17 cellular contexts compared by ENCODE assay signal in the genomic region with DNA sequence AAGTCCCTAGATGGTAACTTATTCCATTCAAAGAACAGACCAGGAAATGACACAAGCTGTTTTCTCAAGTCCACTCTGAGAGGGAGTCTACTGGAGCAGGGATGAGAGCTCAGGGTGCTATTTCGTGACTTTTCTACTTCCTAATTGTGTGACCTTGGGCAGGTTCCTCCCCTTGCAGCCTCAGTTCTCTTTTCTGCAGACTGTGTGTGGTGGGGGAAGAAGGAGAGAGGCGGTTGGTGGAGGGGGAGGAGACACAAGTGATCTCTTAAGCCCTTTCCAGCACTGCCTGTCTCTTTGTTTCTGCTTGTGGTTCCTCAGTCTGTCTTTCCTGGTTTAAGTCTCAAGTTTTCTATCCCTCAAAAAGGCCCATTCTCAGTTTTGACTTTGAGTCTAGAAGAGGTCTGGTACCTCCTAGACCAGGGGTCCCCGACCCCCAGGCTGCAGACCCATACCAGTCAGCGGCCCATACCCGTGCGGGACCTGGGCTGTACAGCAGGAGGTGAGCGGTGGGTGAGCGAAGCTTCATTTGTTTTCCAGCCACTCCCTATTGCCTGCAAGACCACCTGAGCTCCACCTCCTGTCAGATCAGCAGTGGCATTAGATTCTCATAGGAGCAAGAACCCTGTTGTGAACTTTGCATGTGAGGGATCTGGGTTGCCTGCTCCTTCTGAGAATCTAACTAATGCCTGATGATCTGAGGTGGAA. TPM values are rescaled to one million over a fixed set of nuclear protein-coding genes. Genes with fewer than 3 reads are reported as not detected.
DNase-seq lines count a peak whose midpoint lies in the region; ATAC-seq and TF ChIP-seq lines count a peak whose summit lies in the region.
"Had no signal": no experiment of that assay in that cellular context is flagged by ENCODE, and none has a peak within 500 bp of the region (broad histone marks: within the 10 kb centered on the region; RNA-seq: fewer than 3 reads in every experiment).

No MANE protein-coding gene starts in this region.

- no peak overlapping the region for H3K56ac ChIP-seq in H9 (ENCODE audit: insufficient read length, low read depth, low read length)

- H3K79me2 ChIP-seq in H9 (ENCODE audit: insufficient read depth, low read length): no peaks in the 10 kb centered on the region
- no peaks in the 10 kb centered on the region for H3K79me2 ChIP-seq in OCI-LY7 (ENCODE audit: insufficient read depth, low read depth, low read length)
- H3K79me2 ChIP-seq in hepatocyte: no peaks in the 10 kb centered on the region
- H3K79me2 ChIP-seq: parathyroid adenoma had no signal

- H3K27me3 Mint-ChIP-seq in H9 (ENCODE audit: low read depth): peaks cover 13% of the 10 kb centered on the region
- H3K27me3 Mint-ChIP-seq: activated CD4-positive, alpha-beta T cell treated with anti-CD3 and anti-CD28 coated beads for 36 hours had no signal

- no peak overlapping the region for H4K91ac ChIP-seq in H9 (ENCODE audit: insufficient read length, low read depth, low read length)

- CTCF ChIA-PET in OCI-LY7 (lab: Charles Lee; ENCODE audit: unreplicated experiment): no interaction called here

- DNase-seq in H9: peak; percentile 14
- no peak for DNase-seq in OCI-LY7 (ENCODE audit: low spot score)
- peak; percentile 23 for DNase-seq in left lobe of liver (ENCODE audit: low spot score)
- peak; percentile 18 for DNase-seq in ureter (ENCODE audit: low spot score)
- DNase-seq in NCI-H748 treated with DMSO at 0.1 percent for 48 hours (lab: John Stamatoyannopoulos, UW): no peak
- DNase-seq in hepatocyte (ENCODE audit: low spot score): no peak
- DNase-seq: activated CD4-positive, alpha-beta T cell treated with anti-CD3 and anti-CD28 coated beads for 36 hours; H7; NCI-H1436 had no signal

- H4K8ac ChIP-seq in H9 (replicated peaks; ENCODE audit: insufficient read length, low read depth, low read length): no peak overlapping the region

- no TSS peak for BruUV-seq in OCI-LY7 (replicated peaks; lab: Mats Ljungman, UMichigan)

- no peaks in the 10 kb centered on the region; a peak in 1 of 7 replicates for H3K36me3 Mint-ChIP-seq in H9 (ENCODE audit: insufficient read depth in 1 of 3, low read depth in 3 of 3)
- H3K36me3 Mint-ChIP-seq: CD8-positive, alpha-beta memory T cell had no signal

- H3K14ac ChIP-seq in H9 (ENCODE audit: insufficient read depth, low read length): no peak overlapping the region; the same call in 1 of the 2 replicates

- H3K9ac ChIP-seq in H9 (ENCODE audit: extremely low read depth, insufficient read length, low read length): no peak overlapping the region
- H3K9ac ChIP-seq: parathyroid adenoma had no signal

- ATAC-seq in left lobe of liver (peak; percentile 33), GM21515 (IDR thresholded peaks at IDR 0.05; ENCODE audit: unreplicated experiment) (no peak)
- ATAC-seq: activated CD4-positive, alpha-beta T cell treated with anti-CD3 and anti-CD28 coated beads for 36 hours; Panc1 had no signal

- no peak overlapping the region for H3K18ac ChIP-seq in H9 (ENCODE audit: insufficient read length, low read depth, low read length)

- H4K20me1 ChIP-seq in H9 (ENCODE audit: control insufficient read depth, insufficient read depth, insufficient read length) (no peaks in the 10 kb centered on the region), OCI-LY7 (ENCODE audit: insufficient read depth, low read length) (no peaks in the 10 kb centered on the region), hepatocyte (ENCODE audit: insufficient read depth, poor library complexity, severe bottlenecking) (no peaks in the 10 kb centered on the region)

- TF ChIP-seq CTCF in H9 (conservative IDR thresholded peaks at IDR 0.05) (no peak), OCI-LY7 (conservative IDR thresholded peaks at IDR 0.05; ENCODE audit: low read length) (no peak), hepatocyte (IDR thresholded peaks at IDR 0.05; ENCODE audit: poor library complexity) (no peak)

- H3K79me1 ChIP-seq in H9 (ENCODE audit: insufficient read depth, low read depth, low read length, poor library complexity, severe bottlenecking): no peaks in the 10 kb centered on the region

- H3K4me1 ChIP-seq in H9 (ENCODE audit: insufficient read depth, low read length): peaks cover 6% of the 10 kb centered on the region; the same call in 1 of the 2 replicates
- H3K4me1 ChIP-seq in OCI-LY7 (ENCODE audit: insufficient read depth, low read length, poor library complexity, severe bottlenecking): peaks cover 5% of the 10 kb centered on the region
- H3K4me1 ChIP-seq in hepatocyte (ENCODE audit: insufficient read depth): no peaks in the 10 kb centered on the region
- H3K4me1 ChIP-seq: parathyroid adenoma had no signal

- H3K9me3 Mint-ChIP-seq in H9: no peaks in the 10 kb centered on the region
- H3K9me3 Mint-ChIP-seq: CD8-positive, alpha-beta memory T cell had no signal

- POLR2A ChIA-PET in OCI-LY7 (lab: Charles Lee): interaction anchor here (0.5 kb wide), 1 partner anchor 25 kb away, joined by 4 read pairs; no protein-coding TSS in a partner anchor

- H2AFZ ChIP-seq in H9 (ENCODE audit: low read length): no peak overlapping the region
- H2AFZ ChIP-seq in OCI-LY7 (ENCODE audit: low read length): peak overlapping the region; percentile 58; the same call in 1 of the 2 replicates
- no peak overlapping the region for H2AFZ ChIP-seq in hepatocyte
- H2AFZ ChIP-seq: parathyroid adenoma had no signal

- no peak overlapping the region for H4K5ac ChIP-seq in H9 (ENCODE audit: insufficient read length, low read depth, low read length)

- H2BK12ac ChIP-seq in H9 (ENCODE audit: insufficient read length, low read depth, low read length): no peak overlapping the region

- H3K9me2 ChIP-seq in OCI-LY7 (ENCODE audit: insufficient read depth, low read length) (no peaks in the 10 kb centered on the region), hepatocyte (replicated peaks; ENCODE audit: insufficient read depth) (no peaks in the 10 kb centered on the region)

- no peak overlapping the region for H3K27ac Mint-ChIP-seq in H9
- H3K27ac Mint-ChIP-seq: activated CD4-positive, alpha-beta T cell treated with anti-CD3 and anti-CD28 coated beads for 36 hours; CD8-positive, alpha-beta memory T cell had no signal

- H3K4me3 ChIP-seq in OCI-LY7 (ENCODE audit: low read depth, low read length, poor library complexity, severe bottlenecking): no peak overlapping the region
- H3K4me3 ChIP-seq in hepatocyte: no peak overlapping the region

- no CpG with 5 or more reads among the region's 8 CpGs for WGBS in H9 (ENCODE audit: extremely low coverage, insufficient read length, low lambda C conversion rate)
- whole genome bisulfite sequencing in hepatocyte (ENCODE audit: low lambda C conversion rate, missing lambda C conversion rate): 87% methylated on average over 8 of the region's 8 CpGs

- H2BK15ac ChIP-seq in H9 (ENCODE audit: low read depth, low read length): no peak overlapping the region

- peaks cover 20 to 36% of the 10 kb centered on the region in 2 experiments for H3K4me1 Mint-ChIP-seq in H9
- H3K4me1 Mint-ChIP-seq: CD8-positive, alpha-beta memory T cell had no signal

- no peak overlapping the region for H2AK5ac ChIP-seq in H9 (ENCODE audit: insufficient read length, low read length)

- H3K27me3 ChIP-seq in H9 (ENCODE audit: insufficient read depth, low read length) (no peaks in the 10 kb centered on the region), hepatocyte (peaks cover 14% of the 10 kb centered on the region)

- H3K23ac ChIP-seq in H9 (ENCODE audit: insufficient read length, low read depth, low read length): no peak overlapping the region

- H3K4ac ChIP-seq in H9 (ENCODE audit: low read depth, low read length): no peak overlapping the region

- H2BK5ac ChIP-seq in H9 (ENCODE audit: insufficient read length, low read length): no peak overlapping the region

- H2BK120ac ChIP-seq in H9 (ENCODE audit: low read depth, low read length, poor library complexity, severe bottlenecking): no peak overlapping the region

- no peak overlapping the region for H2BK20ac ChIP-seq in H9 (ENCODE audit: low read depth, low read length, poor library complexity, severe bottlenecking)

- no peak overlapping the region for H3T11ph ChIP-seq in H9 (ENCODE audit: low read length)

- H3K4me3 Mint-ChIP-seq in H9: no peak overlapping the region
- H3K4me3 Mint-ChIP-seq: activated CD4-positive, alpha-beta T cell treated with anti-CD3 and anti-CD28 coated beads for 36 hours; CD8-positive, alpha-beta memory T cell had no signal

- no peak overlapping the region for H3K27ac ChIP-seq in H9 (ENCODE audit: insufficient read length, low read depth, low read length)
- no peak overlapping the region for H3K27ac ChIP-seq in OCI-LY7 (ENCODE audit: low read depth, low read length, poor library complexity, severe bottlenecking)
- no peak overlapping the region for H3K27ac ChIP-seq in hepatocyte
- H3K27ac ChIP-seq: epithelial cell of prostate, parathyroid adenoma had no signal

- H3K9me3 ChIP-seq in H9 (ENCODE audit: control insufficient read depth, low read depth, low read length): no peaks in the 10 kb centered on the region
- H3K9me3 ChIP-seq in OCI-LY7 (ENCODE audit: low read length): 0 out of 2 replicates have a peak, but pooled peaks cover 4% of the 10 kb centered on the region
- no peaks in the 10 kb centered on the region for H3K9me3 ChIP-seq in hepatocyte (ENCODE audit: low read depth)

- H3K4me2 ChIP-seq in H9 (ENCODE audit: insufficient read depth, insufficient read length, low read length) (no peak overlapping the region), OCI-LY7 (ENCODE audit: low read length) (no peak overlapping the region), hepatocyte (no peak overlapping the region)

- H3K36me3 ChIP-seq in OCI-LY7 (ENCODE audit: insufficient read depth, low read length) (no peaks in the 10 kb centered on the region), hepatocyte (replicated peaks; ENCODE audit: insufficient read depth, low read depth) (no peaks in the 10 kb centered on the region)

- intact Hi-C loops in OCI-LY7 (cut with micrococcal nuclease; ENCODE audit: unreplicated experiment): no loop called here

- no peaks in the 10 kb centered on the region for H3K23me2 ChIP-seq in H9 (ENCODE audit: insufficient read length, low read depth, low read length, poor library complexity, severe bottlenecking)

RNA-seq across cellular contexts. Expression of gene FGF6, which starts 10.7 kb away (rescaled TPM):
- not detected in 2 replicates for total RNA-seq in H9 (2021)
- total RNA-seq in OCI-LY7 (2014; rRNA removed; shearing (Covaris generic)): not detected in 2 replicates
- not detected in 2 replicates for total RNA-seq in OCI-LY7 (2022)
- total RNA-seq in left lobe of liver: not detected
- not detected for total RNA-seq in ureter
- not detected in 2 replicates for total RNA-seq in hepatocyte
- not detected in 2 replicates for polyA plus RNA-seq in hepatocyte
- total RNA-seq: activated CD4-positive, alpha-beta T cell treated with anti-CD3 and anti-CD28 coated beads for 36 hours; CD8-positive, alpha-beta memory T cell; glomerular endothelial cell; H7; NCI-H460 had no signal
- polyA plus RNA-seq: adipose tissue; CD8-positive, alpha-beta memory T cell had no signal

RNA-seq across cellular contexts. Expression of gene FGF23, which starts 55.4 kb away (rescaled TPM):
- total RNA-seq in H9 (2021): 0.13 and 0.24 TPM in 2 replicates
- total RNA-seq in OCI-LY7 (2014; rRNA removed; shearing (Covaris generic)): 0.16 TPM in 1 of 2 replicates, not detected in the other
- total RNA-seq in OCI-LY7 (2022): not detected in 2 replicates
- 0.25 TPM for total RNA-seq in left lobe of liver
- total RNA-seq in ureter: not detected
- total RNA-seq in hepatocyte: 2.6 and 3.1 TPM in 2 replicates
- 0.46 and 1.8 TPM in 2 replicates for polyA plus RNA-seq in hepatocyte
- total RNA-seq: activated CD4-positive, alpha-beta T cell treated with anti-CD3 and anti-CD28 coated beads for 36 hours; CD8-positive, alpha-beta memory T cell; glomerular endothelial cell; NCI-H460 had no signal
- polyA plus RNA-seq: adipose tissue; CD8-positive, alpha-beta memory T cell had no signal

Comparison
In these comparisons a context has a peak if more than half of its experiments do, and no peak if none do; other contexts are left out.
1. DNase-seq: peak in H9 (single experiment), left lobe of liver (single experiment) and ureter (single experiment); none in OCI-LY7 (single experiment), NCI-H748 treated with DMSO at 0.1 percent for 48 hours (single experiment) and hepatocyte (single experiment).